1 cellular context compared by ENCODE assay signal in the genomic region with DNA sequence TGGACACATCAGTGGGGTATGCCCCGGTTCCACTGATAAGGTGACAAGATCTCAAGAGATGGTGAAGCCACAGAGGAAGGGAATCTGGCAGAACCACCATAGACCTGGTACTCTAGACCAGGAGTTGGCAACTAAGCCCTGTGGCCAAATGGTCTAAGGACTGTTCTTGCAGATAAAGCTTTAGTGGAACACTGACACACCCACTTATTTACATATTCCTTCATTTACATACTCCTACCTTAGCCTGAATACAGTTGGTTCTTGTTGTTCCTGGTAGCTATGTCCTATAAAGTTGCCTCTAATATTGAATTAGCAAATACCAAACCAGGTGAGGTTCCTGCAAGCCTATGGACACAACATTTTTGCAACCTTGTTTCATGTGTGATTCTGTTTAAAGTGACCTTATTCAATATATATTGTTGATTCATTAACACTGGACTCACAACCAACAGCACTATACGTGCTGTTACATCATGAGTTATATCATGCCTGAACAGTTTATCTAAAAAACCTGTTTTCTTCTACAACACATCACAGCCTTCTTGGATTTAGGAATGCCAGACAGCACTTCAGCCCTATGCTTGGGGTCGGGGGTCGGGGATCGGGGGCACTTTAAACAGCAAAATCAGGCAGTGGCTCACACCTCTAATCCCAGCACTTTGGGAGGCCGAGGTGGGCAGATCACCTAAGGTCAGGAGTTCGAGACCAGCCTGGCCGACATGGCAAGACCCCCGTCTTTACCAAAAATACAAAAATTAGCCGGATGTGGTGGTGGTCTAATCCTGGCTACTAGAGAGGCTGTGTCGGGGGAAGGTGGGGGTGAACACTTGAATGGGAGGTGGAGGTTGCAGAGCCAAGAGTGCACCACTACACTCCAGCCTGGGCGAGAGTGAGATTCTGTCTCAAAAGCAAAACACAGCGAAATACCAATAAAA.
A peak's percentile ranks its signal among the peaks of the same experiment; 100 is the strongest.
TF ChIP-seq lines count a peak whose summit lies in the region.

No MANE protein-coding gene starts in this region.

TF ChIP-seq in K562, 482 proteins besides CTCF, POLR2A, EP300 and RAD21 (continued from another document and continues in another):
- TF ChIP-seq, protein P1, sequence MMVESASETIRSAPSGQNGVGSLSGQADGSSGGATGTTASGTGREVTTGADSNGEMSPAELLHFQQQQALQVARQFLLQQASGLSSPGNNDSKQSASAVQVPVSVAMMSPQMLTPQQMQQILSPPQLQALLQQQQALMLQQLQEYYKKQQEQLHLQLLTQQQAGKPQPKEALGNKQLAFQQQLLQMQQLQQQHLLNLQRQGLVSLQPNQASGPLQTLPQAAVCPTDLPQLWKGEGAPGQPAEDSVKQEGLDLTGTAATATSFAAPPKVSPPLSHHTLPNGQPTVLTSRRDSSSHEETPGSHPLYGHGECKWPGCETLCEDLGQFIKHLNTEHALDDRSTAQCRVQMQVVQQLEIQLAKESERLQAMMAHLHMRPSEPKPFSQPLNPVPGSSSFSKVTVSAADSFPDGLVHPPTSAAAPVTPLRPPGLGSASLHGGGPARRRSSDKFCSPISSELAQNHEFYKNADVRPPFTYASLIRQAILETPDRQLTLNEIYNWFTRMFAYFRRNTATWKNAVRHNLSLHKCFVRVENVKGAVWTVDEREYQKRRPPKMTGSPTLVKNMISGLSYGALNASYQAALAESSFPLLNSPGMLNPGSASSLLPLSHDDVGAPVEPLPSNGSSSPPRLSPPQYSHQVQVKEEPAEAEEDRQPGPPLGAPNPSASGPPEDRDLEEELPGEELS (CRISPR knock-in tag; IDR thresholded peaks at IDR 0.05; ENCODE audit: borderline replicate concordance), result no peak
- TF ChIP-seq JUND (IDR thresholded peaks at IDR 0.05; ENCODE audit: borderline replicate concordance, low read depth, low read length), result 0 out of 2 replicates have a peak, but pooled peaks have one; percentile 21
- TF ChIP-seq JUND (tag; IDR thresholded peaks at IDR 0.05; ENCODE audit: borderline replicate concordance, low read depth, low read length), result 0 out of 3 replicates have a peak, but pooled peaks have one; percentile 19
- TF ChIP-seq ZEB2 (IDR thresholded peaks at IDR 0.05), result no peak
- peak; percentile 52 for TF ChIP-seq ARID1B (IDR thresholded peaks at IDR 0.05)
- TF ChIP-seq ZNF764 (CRISPR knock-in tag; IDR thresholded peaks at IDR 0.05; ENCODE audit: low read depth), result no peak
- TF ChIP-seq, protein P2, sequence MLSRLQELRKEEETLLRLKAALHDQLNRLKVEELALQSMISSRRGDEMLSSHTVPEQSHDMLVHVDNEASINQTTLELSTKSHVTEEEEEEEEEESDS (CRISPR knock-in tag; IDR thresholded peaks at IDR 0.05), result peak; percentile 86
- TF ChIP-seq, protein P3, sequence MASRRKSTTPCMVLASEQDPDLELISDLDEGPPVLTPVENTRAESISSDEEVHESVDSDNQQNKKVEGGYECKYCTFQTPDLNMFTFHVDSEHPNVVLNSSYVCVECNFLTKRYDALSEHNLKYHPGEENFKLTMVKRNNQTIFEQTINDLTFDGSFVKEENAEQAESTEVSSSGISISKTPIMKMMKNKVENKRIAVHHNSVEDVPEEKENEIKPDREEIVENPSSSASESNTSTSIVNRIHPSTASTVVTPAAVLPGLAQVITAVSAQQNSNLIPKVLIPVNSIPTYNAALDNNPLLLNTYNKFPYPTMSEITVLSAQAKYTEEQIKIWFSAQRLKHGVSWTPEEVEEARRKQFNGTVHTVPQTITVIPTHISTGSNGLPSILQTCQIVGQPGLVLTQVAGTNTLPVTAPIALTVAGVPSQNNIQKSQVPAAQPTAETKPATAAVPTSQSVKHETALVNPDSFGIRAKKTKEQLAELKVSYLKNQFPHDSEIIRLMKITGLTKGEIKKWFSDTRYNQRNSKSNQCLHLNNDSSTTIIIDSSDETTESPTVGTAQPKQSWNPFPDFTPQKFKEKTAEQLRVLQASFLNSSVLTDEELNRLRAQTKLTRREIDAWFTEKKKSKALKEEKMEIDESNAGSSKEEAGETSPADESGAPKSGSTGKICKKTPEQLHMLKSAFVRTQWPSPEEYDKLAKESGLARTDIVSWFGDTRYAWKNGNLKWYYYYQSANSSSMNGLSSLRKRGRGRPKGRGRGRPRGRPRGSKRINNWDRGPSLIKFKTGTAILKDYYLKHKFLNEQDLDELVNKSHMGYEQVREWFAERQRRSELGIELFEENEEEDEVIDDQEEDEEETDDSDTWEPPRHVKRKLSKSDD (conservative IDR thresholded peaks at IDR 0.05; ENCODE audit: low read length), result no peak
- TF ChIP-seq, protein P4, sequence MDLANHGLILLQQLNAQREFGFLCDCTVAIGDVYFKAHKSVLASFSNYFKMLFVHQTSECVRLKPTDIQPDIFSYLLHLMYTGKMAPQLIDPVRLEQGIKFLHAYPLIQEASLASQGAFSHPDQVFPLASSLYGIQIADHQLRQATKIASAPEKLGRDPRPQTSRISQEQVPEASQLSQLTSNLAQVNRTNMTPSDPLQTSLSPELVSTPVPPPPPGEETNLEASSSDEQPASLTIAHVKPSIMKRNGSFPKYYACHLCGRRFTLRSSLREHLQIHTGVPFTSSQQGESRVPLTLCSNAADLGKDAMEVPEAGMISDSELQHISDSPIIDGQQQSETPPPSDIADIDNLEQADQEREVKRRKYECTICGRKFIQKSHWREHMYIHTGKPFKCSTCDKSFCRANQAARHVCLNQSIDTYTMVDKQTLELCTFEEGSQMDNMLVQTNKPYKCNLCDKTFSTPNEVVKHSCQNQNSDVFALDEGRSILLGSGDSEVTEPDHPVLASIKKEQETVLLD (IDR thresholded peaks at IDR 0.05), result no peak
- no peak for TF ChIP-seq CCNT2 (IDR thresholded peaks at IDR 0.05; ENCODE audit: borderline replicate concordance, extremely low read depth, insufficient read length, low read depth, low read length)
- peak; percentile 22; the same call in 1 of the 2 replicates for TF ChIP-seq TAL1 (IDR thresholded peaks at IDR 0.05)
- TF ChIP-seq KDM5B (IDR thresholded peaks at IDR 0.05; ENCODE audit: insufficient replicate concordance, low read depth, low read length), result peak; percentile 37
- TF ChIP-seq, protein P5, sequence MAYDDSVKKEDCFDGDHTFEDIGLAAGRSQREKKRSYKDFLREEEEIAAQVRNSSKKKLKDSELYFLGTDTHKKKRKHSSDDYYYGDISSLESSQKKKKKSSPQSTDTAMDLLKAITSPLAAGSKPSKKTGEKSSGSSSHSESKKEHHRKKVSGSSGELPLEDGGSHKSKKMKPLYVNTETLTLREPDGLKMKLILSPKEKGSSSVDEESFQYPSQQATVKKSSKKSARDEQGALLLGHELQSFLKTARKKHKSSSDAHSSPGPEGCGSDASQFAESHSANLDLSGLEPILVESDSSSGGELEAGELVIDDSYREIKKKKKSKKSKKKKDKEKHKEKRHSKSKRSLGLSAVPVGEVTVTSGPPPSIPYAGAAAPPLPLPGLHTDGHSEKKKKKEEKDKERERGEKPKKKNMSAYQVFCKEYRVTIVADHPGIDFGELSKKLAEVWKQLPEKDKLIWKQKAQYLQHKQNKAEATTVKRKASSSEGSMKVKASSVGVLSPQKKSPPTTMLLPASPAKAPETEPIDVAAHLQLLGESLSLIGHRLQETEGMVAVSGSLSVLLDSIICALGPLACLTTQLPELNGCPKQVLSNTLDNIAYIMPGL (CRISPR knock-in tag; IDR thresholded peaks at IDR 0.05), result no peak
- peak; percentile 31; the same call in 1 of the 2 replicates for TF ChIP-seq KLF16 (IDR thresholded peaks at IDR 0.05)
- TF ChIP-seq, protein P6, sequence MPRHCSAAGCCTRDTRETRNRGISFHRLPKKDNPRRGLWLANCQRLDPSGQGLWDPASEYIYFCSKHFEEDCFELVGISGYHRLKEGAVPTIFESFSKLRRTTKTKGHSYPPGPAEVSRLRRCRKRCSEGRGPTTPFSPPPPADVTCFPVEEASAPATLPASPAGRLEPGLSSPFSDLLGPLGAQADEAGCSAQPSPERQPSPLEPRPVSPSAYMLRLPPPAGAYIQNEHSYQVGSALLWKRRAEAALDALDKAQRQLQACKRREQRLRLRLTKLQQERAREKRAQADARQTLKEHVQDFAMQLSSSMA (CRISPR knock-in tag; IDR thresholded peaks at IDR 0.05), result no peak
- TF ChIP-seq, protein P7, sequence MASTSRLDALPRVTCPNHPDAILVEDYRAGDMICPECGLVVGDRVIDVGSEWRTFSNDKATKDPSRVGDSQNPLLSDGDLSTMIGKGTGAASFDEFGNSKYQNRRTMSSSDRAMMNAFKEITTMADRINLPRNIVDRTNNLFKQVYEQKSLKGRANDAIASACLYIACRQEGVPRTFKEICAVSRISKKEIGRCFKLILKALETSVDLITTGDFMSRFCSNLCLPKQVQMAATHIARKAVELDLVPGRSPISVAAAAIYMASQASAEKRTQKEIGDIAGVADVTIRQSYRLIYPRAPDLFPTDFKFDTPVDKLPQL (IDR thresholded peaks at IDR 0.05; ENCODE audit: extremely low read depth, insufficient read length), result peak; percentile 66
- TF ChIP-seq, protein P8, sequence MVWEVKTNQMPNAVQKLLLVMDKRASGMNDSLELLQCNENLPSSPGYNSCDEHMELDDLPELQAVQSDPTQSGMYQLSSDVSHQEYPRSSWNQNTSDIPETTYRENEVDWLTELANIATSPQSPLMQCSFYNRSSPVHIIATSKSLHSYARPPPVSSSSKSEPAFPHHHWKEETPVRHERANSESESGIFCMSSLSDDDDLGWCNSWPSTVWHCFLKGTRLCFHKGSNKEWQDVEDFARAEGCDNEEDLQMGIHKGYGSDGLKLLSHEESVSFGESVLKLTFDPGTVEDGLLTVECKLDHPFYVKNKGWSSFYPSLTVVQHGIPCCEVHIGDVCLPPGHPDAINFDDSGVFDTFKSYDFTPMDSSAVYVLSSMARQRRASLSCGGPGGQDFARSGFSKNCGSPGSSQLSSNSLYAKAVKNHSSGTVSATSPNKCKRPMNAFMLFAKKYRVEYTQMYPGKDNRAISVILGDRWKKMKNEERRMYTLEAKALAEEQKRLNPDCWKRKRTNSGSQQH (CRISPR knock-in tag; IDR thresholded peaks at IDR 0.05), result peak; percentile 84; the same call in 1 of the 2 replicates
- TF ChIP-seq, protein P9, sequence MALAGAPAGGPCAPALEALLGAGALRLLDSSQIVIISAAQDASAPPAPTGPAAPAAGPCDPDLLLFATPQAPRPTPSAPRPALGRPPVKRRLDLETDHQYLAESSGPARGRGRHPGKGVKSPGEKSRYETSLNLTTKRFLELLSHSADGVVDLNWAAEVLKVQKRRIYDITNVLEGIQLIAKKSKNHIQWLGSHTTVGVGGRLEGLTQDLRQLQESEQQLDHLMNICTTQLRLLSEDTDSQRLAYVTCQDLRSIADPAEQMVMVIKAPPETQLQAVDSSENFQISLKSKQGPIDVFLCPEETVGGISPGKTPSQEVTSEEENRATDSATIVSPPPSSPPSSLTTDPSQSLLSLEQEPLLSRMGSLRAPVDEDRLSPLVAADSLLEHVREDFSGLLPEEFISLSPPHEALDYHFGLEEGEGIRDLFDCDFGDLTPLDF (CRISPR knock-in tag; IDR thresholded peaks at IDR 0.05), result no peak
- peak; percentile 96 for TF ChIP-seq TBP (optimal IDR thresholded peaks at IDR 0.05; ENCODE audit: low read depth, low read length)
- peak; percentile 75 for TF ChIP-seq POLR2AphosphoS5 (IDR thresholded peaks at IDR 0.05; ENCODE audit: control insufficient read depth, insufficient read depth, low read depth, low read length)
- no peak for TF ChIP-seq KDM1A (IDR thresholded peaks at IDR 0.05)
- TF ChIP-seq, protein P10, sequence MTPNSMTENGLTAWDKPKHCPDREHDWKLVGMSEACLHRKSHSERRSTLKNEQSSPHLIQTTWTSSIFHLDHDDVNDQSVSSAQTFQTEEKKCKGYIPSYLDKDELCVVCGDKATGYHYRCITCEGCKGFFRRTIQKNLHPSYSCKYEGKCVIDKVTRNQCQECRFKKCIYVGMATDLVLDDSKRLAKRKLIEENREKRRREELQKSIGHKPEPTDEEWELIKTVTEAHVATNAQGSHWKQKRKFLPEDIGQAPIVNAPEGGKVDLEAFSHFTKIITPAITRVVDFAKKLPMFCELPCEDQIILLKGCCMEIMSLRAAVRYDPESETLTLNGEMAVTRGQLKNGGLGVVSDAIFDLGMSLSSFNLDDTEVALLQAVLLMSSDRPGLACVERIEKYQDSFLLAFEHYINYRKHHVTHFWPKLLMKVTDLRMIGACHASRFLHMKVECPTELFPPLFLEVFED (CRISPR knock-in tag; conservative IDR thresholded peaks at IDR 0.05), result peak; percentile 90
- 0 out of 2 replicates have a peak, but pooled peaks have one; percentile 59 for TF ChIP-seq MTA3 (IDR thresholded peaks at IDR 0.05; ENCODE audit: borderline replicate concordance)
- TF ChIP-seq, protein P11, sequence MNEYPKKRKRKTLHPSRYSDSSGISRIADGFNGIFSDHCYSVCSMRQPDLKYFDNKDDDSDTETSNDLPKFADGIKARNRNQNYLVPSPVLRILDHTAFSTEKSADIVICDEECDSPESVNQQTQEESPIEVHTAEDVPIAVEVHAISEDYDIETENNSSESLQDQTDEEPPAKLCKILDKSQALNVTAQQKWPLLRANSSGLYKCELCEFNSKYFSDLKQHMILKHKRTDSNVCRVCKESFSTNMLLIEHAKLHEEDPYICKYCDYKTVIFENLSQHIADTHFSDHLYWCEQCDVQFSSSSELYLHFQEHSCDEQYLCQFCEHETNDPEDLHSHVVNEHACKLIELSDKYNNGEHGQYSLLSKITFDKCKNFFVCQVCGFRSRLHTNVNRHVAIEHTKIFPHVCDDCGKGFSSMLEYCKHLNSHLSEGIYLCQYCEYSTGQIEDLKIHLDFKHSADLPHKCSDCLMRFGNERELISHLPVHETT (CRISPR knock-in tag; conservative IDR thresholded peaks at IDR 0.05 in 1 of 2, IDR thresholded peaks at IDR 0.05 in 1 of 2), result peak in 1 of 2 experiments; percentile 29; a peak in 1 of 4 replicates
- TF ChIP-seq, protein P12, sequence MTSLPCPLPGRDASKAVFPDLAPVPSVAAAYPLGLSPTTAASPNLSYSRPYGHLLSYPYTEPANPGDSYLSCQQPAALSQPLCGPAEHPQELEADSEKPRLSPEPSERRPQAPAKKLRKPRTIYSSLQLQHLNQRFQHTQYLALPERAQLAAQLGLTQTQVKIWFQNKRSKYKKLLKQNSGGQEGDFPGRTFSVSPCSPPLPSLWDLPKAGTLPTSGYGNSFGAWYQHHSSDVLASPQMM (CRISPR knock-in tag; IDR thresholded peaks at IDR 0.05), result 0 out of 2 replicates have a peak, but pooled peaks have one; percentile 36
- TF ChIP-seq, protein P13, sequence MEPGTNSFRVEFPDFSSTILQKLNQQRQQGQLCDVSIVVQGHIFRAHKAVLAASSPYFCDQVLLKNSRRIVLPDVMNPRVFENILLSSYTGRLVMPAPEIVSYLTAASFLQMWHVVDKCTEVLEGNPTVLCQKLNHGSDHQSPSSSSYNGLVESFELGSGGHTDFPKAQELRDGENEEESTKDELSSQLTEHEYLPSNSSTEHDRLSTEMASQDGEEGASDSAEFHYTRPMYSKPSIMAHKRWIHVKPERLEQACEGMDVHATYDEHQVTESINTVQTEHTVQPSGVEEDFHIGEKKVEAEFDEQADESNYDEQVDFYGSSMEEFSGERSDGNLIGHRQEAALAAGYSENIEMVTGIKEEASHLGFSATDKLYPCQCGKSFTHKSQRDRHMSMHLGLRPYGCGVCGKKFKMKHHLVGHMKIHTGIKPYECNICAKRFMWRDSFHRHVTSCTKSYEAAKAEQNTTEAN (CRISPR knock-in tag; IDR thresholded peaks at IDR 0.05), result no peak
- no peak for TF ChIP-seq SMAD2 (IDR thresholded peaks at IDR 0.05; ENCODE audit: low read depth, low read length)
- TF ChIP-seq, protein P14, sequence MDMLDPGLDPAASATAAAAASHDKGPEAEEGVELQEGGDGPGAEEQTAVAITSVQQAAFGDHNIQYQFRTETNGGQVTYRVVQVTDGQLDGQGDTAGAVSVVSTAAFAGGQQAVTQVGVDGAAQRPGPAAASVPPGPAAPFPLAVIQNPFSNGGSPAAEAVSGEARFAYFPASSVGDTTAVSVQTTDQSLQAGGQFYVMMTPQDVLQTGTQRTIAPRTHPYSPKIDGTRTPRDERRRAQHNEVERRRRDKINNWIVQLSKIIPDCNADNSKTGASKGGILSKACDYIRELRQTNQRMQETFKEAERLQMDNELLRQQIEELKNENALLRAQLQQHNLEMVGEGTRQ (CRISPR knock-in tag; IDR thresholded peaks at IDR 0.05), result no peak
- no peak for TF ChIP-seq PHB (CRISPR knock-in tag; IDR thresholded peaks at IDR 0.05)
- no peak for TF ChIP-seq RBM14 (IDR thresholded peaks at IDR 0.05; ENCODE audit: borderline replicate concordance, insufficient read depth, low read depth, low read length)
